Comparison of ENCODE assay signal across 9 cellular contexts in genomic region chr13:110305949-110306339, GRCh38. TPM values are rescaled to one million over a fixed set of nuclear protein-coding genes. Genes with fewer than 3 reads are reported as not detected.
DNase-seq lines count a peak whose midpoint lies in the region; ATAC-seq and TF ChIP-seq lines count a peak whose summit lies in the region.
"Had no signal": no experiment of that assay in that cellular context is flagged by ENCODE, and none has a peak within 500 bp of the region (broad histone marks: within the 10 kb centered on the region; RNA-seq: fewer than 3 reads in every experiment).

No MANE protein-coding gene starts in this region.

- peaks cover 71% of the 10 kb centered on the region for H3K4me1 ChIP-seq in body of pancreas

- ATAC-seq in body of pancreas (no peak), GM19455 (IDR thresholded peaks at IDR 0.05; ENCODE audit: unreplicated experiment) (no peak), GM21423 (IDR thresholded peaks at IDR 0.05; ENCODE audit: unreplicated experiment) (no peak), HG03457 (IDR thresholded peaks at IDR 0.05; ENCODE audit: unreplicated experiment) (no peak)

- H3K27me3 ChIP-seq in H7 (ENCODE audit: control insufficient read depth, insufficient read depth, low read length), result peaks cover 10% of the 10 kb centered on the region
- peaks cover 0 to 6% of the 10 kb centered on the region in 2 donors for H3K27me3 ChIP-seq in body of pancreas

- intact Hi-C loops in body of pancreas (cut with DNase I), result no loop called here

- peak overlapping the region in 3 of 4 donors; percentile 77 to 82 (median 77) for H3K27ac ChIP-seq in body of pancreas

- DNase-seq in H7, result no peak
- DNase-seq in body of pancreas, result no peak
- DNase-seq in skeletal muscle cell (ENCODE audit: low read depth), result no peak
- no peak for DNase-seq in NCI-H1417 treated with DMSO at 0.1 percent for 48 hours (lab: John Stamatoyannopoulos, UW)
- DNase-seq: activated B cell treated with CpG ODN at 0.5 μM for 24 hours had no signal

- TF ChIP-seq POLR2A in body of pancreas (IDR thresholded peaks at IDR 0.05), result no peak

- 5 to 8% methylated on average over 6 of the region's 6 CpGs for WGBS in body of pancreas, 2 donors

- H3K9me3 ChIP-seq in body of pancreas, result no peaks in the 10 kb centered on the region
- no peaks in the 10 kb centered on the region for H3K9me3 ChIP-seq in iPS-18c (ENCODE audit: control insufficient read depth, insufficient read depth, low read length)

- TF ChIP-seq CTCF in body of pancreas (IDR thresholded peaks at IDR 0.05), result no peak

- peak overlapping the region; percentile 86 for H3K4me3 ChIP-seq in H7 (ENCODE audit: insufficient read depth, low read depth, low read length)
- H3K4me3 ChIP-seq in body of pancreas, result no peak overlapping the region
- peak overlapping the region; percentile 87; the same call in 1 of the 2 replicates for H3K4me3 ChIP-seq in iPS-18c (ENCODE audit: insufficient read depth, low read depth, low read length)
- peak overlapping the region; percentile 74 for H3K4me3 ChIP-seq in skeletal muscle cell (ENCODE audit: low read depth, low read length)

- H3K36me3 ChIP-seq in H7 (replicated peaks; ENCODE audit: control insufficient read depth, insufficient read depth, low read length), result no peaks in the 10 kb centered on the region
- H3K36me3 ChIP-seq in body of pancreas (replicated peaks in 1 of 2; ENCODE audit: insufficient read depth in 1 of 2, low read depth in 2 of 2), result no peaks in the 10 kb centered on the region

RNA-seq across cellular contexts. Expression of gene COL4A1, which starts 1.0 kb away (rescaled TPM):
- 131 and 135 TPM in 2 replicates for total RNA-seq in H7 (2014; rRNA removed; shearing (Covaris generic))
- total RNA-seq in body of pancreas, result 100 to 1,000 TPM in 1 of 2 donors, 10 to 100 TPM in 1; 80.4 to 253 TPM
- total RNA-seq: activated B cell treated with CpG ODN at 0.5 μM for 24 hours had no signal

RNA-seq across cellular contexts. Expression of gene COL4A2, which starts 1.1 kb away (rescaled TPM):
- 166 and 168 TPM in 2 replicates for total RNA-seq in H7 (2014; rRNA removed; shearing (Covaris generic))
- total RNA-seq in body of pancreas, result 100 to 1,000 TPM in 1 of 2 donors, 10 to 100 TPM in 1; 69.3 to 230 TPM
- total RNA-seq: activated B cell treated with CpG ODN at 0.5 μM for 24 hours had no signal

Comparison
In these comparisons a context has a peak if more than half of its experiments do, and no peak if none do; other contexts are left out.
1. H3K4me3 ChIP-seq: peak in H7 (single experiment), iPS-18c (single experiment) and skeletal muscle cell (single experiment); none in body of pancreas (0 of 2).